ENCODE assay signal across 9 cellular contexts in genomic region chr2:71716697-71717624, GRCh38.
DNase-seq lines count a peak whose midpoint lies in the region; ATAC-seq, FAIRE-seq and TF ChIP-seq lines count a peak whose summit lies in the region.
"Had no signal": no experiment of that assay in that cellular context is flagged by ENCODE, and none has a peak within 500 bp of the region (broad histone marks: within the 10 kb centered on the region; RNA-seq: fewer than 3 reads in every experiment).

No MANE protein-coding gene starts in this region.

- WGBS in lower leg skin, 2 donors, result 49% methylated on average over 17 of the region's 17 CpGs

- no peaks in the 10 kb centered on the region for H3K9me3 Mint-ChIP-seq in stimulated activated effector memory CD8-positive, alpha-beta T cell treated with anti-CD3 and anti-CD28 coated beads, Interleukin-12 subunit alpha, Interleukin-12 subunit beta, amount 100 ng/mL, for 72 hours

- H3K36me3 ChIP-seq in colonic mucosa, result no peaks in the 10 kb centered on the region
- H3K36me3 ChIP-seq in vagina, result no peaks in the 10 kb centered on the region

- H3K4me1 ChIP-seq in colonic mucosa, result no peaks in the 10 kb centered on the region
- H3K4me1 ChIP-seq in vagina, result peaks cover 51% of the 10 kb centered on the region

- no peak for TF ChIP-seq CTCF in colonic mucosa (IDR thresholded peaks at IDR 0.05)
- no peak for TF ChIP-seq CTCF in lower leg skin (IDR thresholded peaks at IDR 0.05)
- TF ChIP-seq CTCF in vagina (IDR thresholded peaks at IDR 0.05), result no peak

- H3K4me3 Mint-ChIP-seq in stimulated activated effector memory CD8-positive, alpha-beta T cell treated with anti-CD3 and anti-CD28 coated beads, Interleukin-12 subunit alpha, Interleukin-12 subunit beta, amount 100 ng/mL, for 72 hours, result no peak overlapping the region
- H3K4me3 Mint-ChIP-seq: activated T-helper 17 cell treated with anti-CD3 and anti-CD28 coated beads, Interleukin-2, amount 50 U/mL, for 72 hours had no signal

- H3K9me3 ChIP-seq in colonic mucosa (no peaks in the 10 kb centered on the region), vagina (no peaks in the 10 kb centered on the region)

- FAIRE-seq in GM19239 (lab: Jason Lieb, UNC), result no peak

- H3K9ac ChIP-seq in colonic mucosa (ENCODE audit: low read depth in 2 of 2, low read length in 2 of 2), result no peak overlapping the region

- H3K4me1 Mint-ChIP-seq in stimulated activated effector memory CD8-positive, alpha-beta T cell treated with anti-CD3 and anti-CD28 coated beads, Interleukin-12 subunit alpha, Interleukin-12 subunit beta, amount 100 ng/mL, for 72 hours, result no peaks in the 10 kb centered on the region
- H3K4me1 Mint-ChIP-seq: activated T-helper 17 cell treated with anti-CD3 and anti-CD28 coated beads, Interleukin-2, amount 50 U/mL, for 72 hours had no signal

- H3K27ac Mint-ChIP-seq in stimulated activated effector memory CD8-positive, alpha-beta T cell treated with anti-CD3 and anti-CD28 coated beads, Interleukin-12 subunit alpha, Interleukin-12 subunit beta, amount 100 ng/mL, for 72 hours, result no peak overlapping the region
- H3K27ac Mint-ChIP-seq: activated T-helper 17 cell treated with anti-CD3 and anti-CD28 coated beads, Interleukin-2, amount 50 U/mL, for 72 hours had no signal

- H3K4me3 ChIP-seq in colonic mucosa (no peak overlapping the region), lower leg skin (ENCODE audit: low read depth, poor library complexity, severe bottlenecking) (no peak overlapping the region), vagina (no peak overlapping the region)

- DNase-seq in M059J (ENCODE audit: low read depth) (peak; percentile 94), colonic mucosa (peak; percentile 38), lower leg skin (ENCODE audit: low spot score in 2 of 2) (peak; percentile 79 to 95), vagina (ENCODE audit: extremely low spot score in 2 of 2) (no peak), GM19239 (ENCODE audit: insufficient read length, low spot score) (no peak)
- DNase-seq in stimulated activated effector memory CD8-positive, alpha-beta T cell treated with anti-CD3 and anti-CD28 coated beads, Interleukin-12 subunit alpha, Interleukin-12 subunit beta, amount 100 ng/mL, for 72 hours (ENCODE audit: low spot score in 2 of 2), result no peak
- DNase-seq: stimulated activated CD4-positive, alpha-beta T cell treated with anti-CD3 and anti-CD28 coated beads, Interleukin-12 subunit alpha, Interleukin-12 subunit beta, amount 100 ng/mL, for 4 hours had no signal

- H3K27me3 ChIP-seq in colonic mucosa (no peaks in the 10 kb centered on the region), vagina (no peaks in the 10 kb centered on the region)

- TF ChIP-seq POLR2A in lower leg skin (IDR thresholded peaks at IDR 0.05) (no peak), vagina (IDR thresholded peaks at IDR 0.05) (no peak)

- H3K27ac ChIP-seq in colonic mucosa, result no peak overlapping the region
- H3K27ac ChIP-seq in vagina, result peak overlapping the region; percentile 17

- no peaks in the 10 kb centered on the region for H3K36me3 Mint-ChIP-seq in stimulated activated effector memory CD8-positive, alpha-beta T cell treated with anti-CD3 and anti-CD28 coated beads, Interleukin-12 subunit alpha, Interleukin-12 subunit beta, amount 100 ng/mL, for 72 hours

- no peak for ATAC-seq in GM21390 (IDR thresholded peaks at IDR 0.05; ENCODE audit: unreplicated experiment)
- no peak for ATAC-seq in stimulated activated effector memory CD8-positive, alpha-beta T cell treated with anti-CD3 and anti-CD28 coated beads, Interleukin-12 subunit alpha, Interleukin-12 subunit beta, amount 100 ng/mL, for 72 hours
- ATAC-seq: activated T-helper 17 cell treated with anti-CD3 and anti-CD28 coated beads, Interleukin-2, amount 50 U/mL, for 72 hours had no signal

- intact Hi-C loops in colonic mucosa (cut with DNase I) (no loop called here), lower leg skin (cut with DNase I; ENCODE audit: low total_unique reads) (no loop called here), vagina (cut with DNase I) (no loop called here)

Comparison
In these comparisons a context has a peak if more than half of its experiments do, and no peak if none do; other contexts are left out.
1. DNase-seq: peak in M059J (single experiment), colonic mucosa (single experiment) and lower leg skin (2 of 2); none in vagina (0 of 2), stimulated activated effector memory CD8-positive, alpha-beta T cell treated with anti-CD3 and anti-CD28 coated beads, Interleukin-12 subunit alpha, Interleukin-12 subunit beta, amount 100 ng/mL, for 72 hours (0 of 2) and GM19239 (single experiment).